Comparison of ENCODE assay signal across 8 cellular contexts in the genomic region with DNA sequence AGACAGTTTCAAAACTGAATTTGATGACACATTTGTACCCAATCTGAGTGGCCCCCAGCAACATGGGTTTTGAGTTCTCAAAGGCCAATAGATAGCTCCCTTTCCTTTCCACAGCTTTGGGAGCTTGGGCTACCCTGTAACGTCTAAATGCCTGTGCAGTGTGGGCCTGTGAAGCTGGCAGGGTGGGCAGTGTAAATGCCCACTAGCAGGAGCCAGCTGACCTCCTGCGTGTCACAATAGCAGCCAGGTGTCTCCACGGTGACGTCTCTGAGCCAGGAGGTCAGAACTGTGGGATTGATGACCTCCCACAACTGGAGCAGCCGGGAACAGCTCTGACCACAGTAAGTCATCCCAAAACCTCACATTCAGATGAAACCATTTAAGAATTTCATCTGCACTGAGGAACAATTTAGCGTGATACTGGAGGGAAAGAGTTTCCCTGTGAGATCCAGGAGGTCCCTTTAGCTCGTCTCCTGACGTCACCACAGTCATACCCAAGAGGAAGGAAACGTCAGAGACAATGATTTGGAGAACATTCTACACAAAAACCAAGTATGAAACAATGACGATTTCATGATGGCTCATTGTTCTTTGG. TPM values are rescaled to one million over a fixed set of nuclear protein-coding genes. Genes with fewer than 3 reads are reported as not detected.
DNase-seq lines count a peak whose midpoint lies in the region; ATAC-seq and TF ChIP-seq lines count a peak whose summit lies in the region.

Gene IPO5, plus strand, starts transcription at position 300 of the 595 bp plus-strand sequence. CDS start 23,022 bp downstream, outside the sequence.

- H3K9me3 ChIP-seq in GM23248 (ENCODE audit: low read depth): no peaks in the 10 kb centered on the region
- no peaks in the 10 kb centered on the region for H3K9me3 ChIP-seq in left ventricle myocardium inferior (replicated peaks)
- no peaks in the 10 kb centered on the region for H3K9me3 ChIP-seq in sigmoid colon

- 0 out of 2 replicates have a peak within 1 kb of the TSS, but pooled peaks have one; percentile 0 for H2AFZ ChIP-seq in GM23248

- H3K27ac ChIP-seq in GM23248 (no peak within 1 kb of the TSS), adipose tissue (ENCODE audit: low read depth, low read length) (no peak within 1 kb of the TSS), left ventricle myocardium inferior (replicated peaks) (no peak within 1 kb of the TSS), sigmoid colon (no peak within 1 kb of the TSS)

- H3K4me2 ChIP-seq in GM23248 (ENCODE audit: unreplicated experiment): no peak within 1 kb of the TSS

- no peak for TF ChIP-seq CTCF in left ventricle myocardium inferior (IDR thresholded peaks at IDR 0.05; ENCODE audit: borderline replicate concordance)
- no peak for TF ChIP-seq CTCF in sigmoid colon (IDR thresholded peaks at IDR 0.05)

- H3K4me3 ChIP-seq in GM23248: no peak within 1 kb of the TSS
- no peak within 1 kb of the TSS for H3K4me3 ChIP-seq in left ventricle myocardium inferior
- no peak within 1 kb of the TSS for H3K4me3 ChIP-seq in sigmoid colon

- intact Hi-C loops in left ventricle myocardium inferior (cut with micrococcal nuclease): no loop called here
- intact Hi-C loops in sigmoid colon (cut with DNase I): no loop called here

- DNase-seq in GM23248: peak; percentile 8
- no peak for DNase-seq in left ventricle myocardium inferior
- DNase-seq in sigmoid colon: no peak
- no peak for DNase-seq in SW480 (ENCODE audit: low spot score)
- no peak for DNase-seq in DMS153 treated with DMSO at 0.1 percent for 48 hours (lab: John Stamatoyannopoulos, UW; ENCODE audit: unreplicated experiment)

- no peaks in the 10 kb centered on the region for H3K9me2 ChIP-seq in GM23248 (ENCODE audit: insufficient read depth)

- in situ Hi-C loops in GM23248 (cut with MboI): no loop called here

- H3K36me3 ChIP-seq in GM23248 (ENCODE audit: low read depth) (no peaks in the 10 kb centered on the region), left ventricle myocardium inferior (no peaks in the 10 kb centered on the region), sigmoid colon (no peaks in the 10 kb centered on the region)

- H3K9ac ChIP-seq in GM23248: no peak within 1 kb of the TSS

- TF ChIP-seq EP300 in sigmoid colon (IDR thresholded peaks at IDR 0.05): no peak

- H3K4me1 ChIP-seq in GM23248 (ENCODE audit: insufficient read depth) (0 out of 2 replicates have a peak, but pooled peaks cover 4% of the 10 kb centered on the region), left ventricle myocardium inferior (no peaks in the 10 kb centered on the region), sigmoid colon (no peaks in the 10 kb centered on the region)

- ATAC-seq in HG03457 (IDR thresholded peaks at IDR 0.05; ENCODE audit: unreplicated experiment) (no peak), GM18520 (IDR thresholded peaks at IDR 0.05; ENCODE audit: unreplicated experiment) (no peak)

- H4K20me1 ChIP-seq in GM23248 (ENCODE audit: insufficient read depth): no peaks in the 10 kb centered on the region

- no peaks in the 10 kb centered on the region for H3K79me2 ChIP-seq in GM23248 (ENCODE audit: insufficient read depth)

- WGBS in GM23248 (ENCODE audit: low coverage in 1 of 2, low lambda C conversion rate in 2 of 2, missing lambda C conversion rate in 2 of 2), 2 experiments: 78 to 81% methylated on average over 10 of the region's 10 CpGs
- 67 to 75% (median 69%) methylated on average over 10 of the region's 10 CpGs for WGBS in adipose tissue, 3 donors
- 74 to 82% methylated on average over 10 of the region's 10 CpGs for WGBS in sigmoid colon, 2 donors

- no peak for TF ChIP-seq POLR2A in sigmoid colon (IDR thresholded peaks at IDR 0.05)

- no peaks in the 10 kb centered on the region for H3F3A ChIP-seq in GM23248 (ENCODE audit: insufficient read depth)

- H3K27me3 ChIP-seq in GM23248 (replicated peaks; ENCODE audit: insufficient read depth) (no peaks in the 10 kb centered on the region), left ventricle myocardium inferior (ENCODE audit: low read depth) (no peaks in the 10 kb centered on the region), sigmoid colon (no peaks in the 10 kb centered on the region)

RNA-seq across cellular contexts. Expression of gene IPO5, which starts in this region (rescaled TPM):
- 225 and 229 TPM in 2 replicates for total RNA-seq in GM23248 (2014; rRNA removed; shearing (Covaris generic))
- polyA plus RNA-seq in GM23248 (2016; fragmentation: Nextera tagmentation; extraction: Ambion mirVana) (97.1 and 97.4 TPM in 2 replicates), adipose tissue (10 to 100 TPM; 49.4 to 59.2 (median 51.0) TPM), sigmoid colon (10 to 100 TPM; 13.4 to 37.9 (median 19.2) TPM)
- total RNA-seq in left ventricle myocardium inferior (113 TPM), sigmoid colon (100 to 1,000 TPM; 106 to 147 (median 139) TPM)
